Comparison of ENCODE assay signal across 15 cellular contexts in genomic region chr15:48046813-48047483, GRCh38.
DNase-seq lines count a peak whose midpoint lies in the region; ATAC-seq and TF ChIP-seq lines count a peak whose summit lies in the region.
"Had no signal": no experiment of that assay in that cellular context is flagged by ENCODE, and none has a peak within 500 bp of the region (broad histone marks: within the 10 kb centered on the region; RNA-seq: fewer than 3 reads in every experiment).

No MANE protein-coding gene starts in this region.

- H3K9ac ChIP-seq in H9 (ENCODE audit: extremely low read depth, insufficient read length, low read length) (no peak overlapping the region), iPS-18a (ENCODE audit: low read length) (peak overlapping the region; percentile 19)

- H3K4me1 Mint-ChIP-seq in H9, result peaks cover 25 to 29% of the 10 kb centered on the region in 2 experiments
- H3K4me1 Mint-ChIP-seq in activated T-cell treated with anti-CD3 and anti-CD28 coated beads, Interleukin-2, amount 50 U/mL, for 72 hours (ENCODE audit: low read depth), result no peaks in the 10 kb centered on the region

- peak overlapping the region; percentile 52 to 89 (median 88); a peak in 6 of 7 replicates for H3K27ac Mint-ChIP-seq in H9
- H3K27ac Mint-ChIP-seq in activated T-cell treated with anti-CD3 and anti-CD28 coated beads, Interleukin-2, amount 50 U/mL, for 72 hours, result no peak overlapping the region
- H3K27ac Mint-ChIP-seq: activated naive CD4-positive, alpha-beta T cell treated with anti-CD3 and anti-CD28 coated beads, Interleukin-2, amount 50 U/mL, for 72 hours; stimulated activated naive CD8-positive, alpha-beta T cell treated with anti-CD3 and anti-CD28 coated beads, Interleukin-15, Interleukin-2, amounts not matched to agents 100 ng/mL and 50 ng/mL, for 24 hours had no signal

- H3K27ac ChIP-seq in H9 (ENCODE audit: insufficient read length, low read depth, low read length) (peak overlapping the region; percentile 92), iPS-18a (ENCODE audit: low read length) (peak overlapping the region; percentile 78)
- H3K27ac ChIP-seq: breast epithelium had no signal

- H3K56ac ChIP-seq in H9 (ENCODE audit: insufficient read length, low read depth, low read length), result no peak overlapping the region

- no peak overlapping the region for H2BK12ac ChIP-seq in H9 (ENCODE audit: insufficient read length, low read depth, low read length)

- no peaks in the 10 kb centered on the region; a peak in 4 of 7 replicates for H3K36me3 Mint-ChIP-seq in H9 (ENCODE audit: insufficient read depth in 1 of 3, low read depth in 3 of 3)
- peaks cover 0 to 1% of the 10 kb centered on the region in 2 donors for H3K36me3 Mint-ChIP-seq in activated T-cell treated with anti-CD3 and anti-CD28 coated beads, Interleukin-2, amount 50 U/mL, for 72 hours (ENCODE audit: insufficient read depth in 2 of 2)
- H3K36me3 Mint-ChIP-seq: activated naive CD4-positive, alpha-beta T cell treated with anti-CD3 and anti-CD28 coated beads, Interleukin-2, amount 50 U/mL, for 72 hours had no signal

- no peak overlapping the region for H2AK5ac ChIP-seq in H9 (ENCODE audit: insufficient read length, low read length)

- no peak overlapping the region for H2AFZ ChIP-seq in H9 (ENCODE audit: low read length)

- no peak overlapping the region for H3K4ac ChIP-seq in H9 (ENCODE audit: low read depth, low read length)

- peaks cover 3 to 11% of the 10 kb centered on the region in 2 experiments; a peak in 4 of 5 replicates for H3K9me3 Mint-ChIP-seq in H9
- peaks cover 0 to 3% of the 10 kb centered on the region in 2 donors for H3K9me3 Mint-ChIP-seq in activated T-cell treated with anti-CD3 and anti-CD28 coated beads, Interleukin-2, amount 50 U/mL, for 72 hours

- H3K4me1 ChIP-seq in H9 (ENCODE audit: insufficient read depth, low read length) (peaks cover 2% of the 10 kb centered on the region; the same call in 1 of the 2 replicates), iPS-18a (ENCODE audit: control insufficient read depth, low read depth, low read length) (peaks cover 24% of the 10 kb centered on the region)
- H3K4me1 ChIP-seq: breast epithelium had no signal

- no peak overlapping the region for H2BK15ac ChIP-seq in H9 (ENCODE audit: low read depth, low read length)

- no peak for TF ChIP-seq CTCF in H9 (conservative IDR thresholded peaks at IDR 0.05)

- ATAC-seq in activated T-cell treated with anti-CD3 and anti-CD28 coated beads, Interleukin-2, amount 50 U/mL, for 72 hours (replicated peaks in 1 of 2), result no peak
- ATAC-seq in GM18868 (IDR thresholded peaks at IDR 0.05; ENCODE audit: unreplicated experiment), result no peak
- ATAC-seq: activated naive CD4-positive, alpha-beta T cell treated with anti-CD3 and anti-CD28 coated beads, Interleukin-2, amount 50 U/mL, for 72 hours had no signal

- H3K27me3 ChIP-seq in H9 (ENCODE audit: insufficient read depth, low read length), result no peaks in the 10 kb centered on the region
- H3K27me3 ChIP-seq in iPS-18a (ENCODE audit: control insufficient read depth, insufficient read depth, low read length), result no peaks in the 10 kb centered on the region
- H3K27me3 ChIP-seq: breast epithelium had no signal

- H2BK5ac ChIP-seq in H9 (ENCODE audit: insufficient read length, low read length), result no peak overlapping the region

- no peaks in the 10 kb centered on the region for H4K20me1 ChIP-seq in H9 (ENCODE audit: control insufficient read depth, insufficient read depth, insufficient read length)

- H3K23ac ChIP-seq in H9 (ENCODE audit: insufficient read length, low read depth, low read length), result no peak overlapping the region

- no peaks in the 10 kb centered on the region for H3K79me2 ChIP-seq in H9 (ENCODE audit: insufficient read depth, low read length)

- DNase-seq in Ammon's horn (ENCODE audit: low spot score) (peak; percentile 4), H9 (no peak), NCI-H2171 treated with DMSO at 0.1 percent for 48 hours (lab: John Stamatoyannopoulos, UW) (peak; percentile 70), putamen (ENCODE audit: low spot score) (no peak), NCI-H524 (lab: John Stamatoyannopoulos, UW) (no peak)
- no peak for DNase-seq in activated T-cell treated with anti-CD3 and anti-CD28 coated beads, Interleukin-2, amount 50 U/mL, for 72 hours
- DNase-seq: activated CD4-positive, CD25-positive, alpha-beta regulatory T cell; activated CD8-positive, alpha-beta memory T cell treated with anti-CD3 and anti-CD28 coated beads, Interleukin-2, amount 50 U/mL, for 4 hours; Calu3; NCI-H526 had no signal

- H3K9me3 ChIP-seq in H9 (ENCODE audit: control insufficient read depth, low read depth, low read length), result no peaks in the 10 kb centered on the region
- H3K9me3 ChIP-seq in iPS-18a (ENCODE audit: control insufficient read depth, low read depth, low read length), result peaks cover 5% of the 10 kb centered on the region
- H3K9me3 ChIP-seq: breast epithelium had no signal

- no peaks in the 10 kb centered on the region for H3K27me3 Mint-ChIP-seq in H9 (ENCODE audit: low read depth)
- H3K27me3 Mint-ChIP-seq in activated T-cell treated with anti-CD3 and anti-CD28 coated beads, Interleukin-2, amount 50 U/mL, for 72 hours (ENCODE audit: low read depth), result no peaks in the 10 kb centered on the region

- no peaks in the 10 kb centered on the region for H3K36me3 ChIP-seq in iPS-18a (ENCODE audit: control insufficient read depth, low read depth, low read length)
- H3K36me3 ChIP-seq: breast epithelium had no signal

- peak overlapping the region; percentile 28 for H3K4me3 ChIP-seq in iPS-18a (ENCODE audit: low read length)
- H3K4me3 ChIP-seq: breast epithelium had no signal

- no peak overlapping the region for H3K14ac ChIP-seq in H9 (ENCODE audit: insufficient read depth, low read length)

- no CpG with 5 or more reads among the region's 5 CpGs for WGBS in H9 (ENCODE audit: extremely low coverage, insufficient read length, low lambda C conversion rate)

- no peaks in the 10 kb centered on the region for H3K23me2 ChIP-seq in H9 (ENCODE audit: insufficient read length, low read depth, low read length, poor library complexity, severe bottlenecking)

- H3K79me1 ChIP-seq in H9 (ENCODE audit: insufficient read depth, low read depth, low read length, poor library complexity, severe bottlenecking), result no peaks in the 10 kb centered on the region

- peak overlapping the region; percentile 54 for H3K4me2 ChIP-seq in H9 (ENCODE audit: insufficient read depth, insufficient read length, low read length)

- no peak overlapping the region for H2BK120ac ChIP-seq in H9 (ENCODE audit: low read depth, low read length, poor library complexity, severe bottlenecking)

- no peak overlapping the region for H2BK20ac ChIP-seq in H9 (ENCODE audit: low read depth, low read length, poor library complexity, severe bottlenecking)

- H3K18ac ChIP-seq in H9 (ENCODE audit: insufficient read length, low read depth, low read length), result peak overlapping the region; percentile 4

- H4K5ac ChIP-seq in H9 (ENCODE audit: insufficient read length, low read depth, low read length), result no peak overlapping the region

- no peak overlapping the region for H3T11ph ChIP-seq in H9 (ENCODE audit: low read length)

- peak overlapping the region in 1 of 2 experiments; percentile 33; a peak in 1 of 5 replicates for H3K4me3 Mint-ChIP-seq in H9
- no peak overlapping the region for H3K4me3 Mint-ChIP-seq in activated T-cell treated with anti-CD3 and anti-CD28 coated beads, Interleukin-2, amount 50 U/mL, for 72 hours
- H3K4me3 Mint-ChIP-seq: stimulated activated naive CD8-positive, alpha-beta T cell treated with anti-CD3 and anti-CD28 coated beads, Interleukin-15, Interleukin-2, amounts not matched to agents 100 ng/mL and 50 ng/mL, for 24 hours had no signal

- H4K8ac ChIP-seq in H9 (replicated peaks; ENCODE audit: insufficient read length, low read depth, low read length), result no peak overlapping the region

- H4K91ac ChIP-seq in H9 (ENCODE audit: insufficient read length, low read depth, low read length), result no peak overlapping the region

Comparison
In these comparisons a context has a peak if more than half of its experiments do, and no peak if none do; other contexts are left out.
1. DNase-seq: peak in Ammon's horn (single experiment) and NCI-H2171 treated with DMSO at 0.1 percent for 48 hours (single experiment); none in H9 (single experiment), activated T-cell treated with anti-CD3 and anti-CD28 coated beads, Interleukin-2, amount 50 U/mL, for 72 hours (0 of 2), putamen (single experiment) and NCI-H524 (0 of 2).